16 cellular contexts compared by ENCODE assay signal in the genomic region with DNA sequence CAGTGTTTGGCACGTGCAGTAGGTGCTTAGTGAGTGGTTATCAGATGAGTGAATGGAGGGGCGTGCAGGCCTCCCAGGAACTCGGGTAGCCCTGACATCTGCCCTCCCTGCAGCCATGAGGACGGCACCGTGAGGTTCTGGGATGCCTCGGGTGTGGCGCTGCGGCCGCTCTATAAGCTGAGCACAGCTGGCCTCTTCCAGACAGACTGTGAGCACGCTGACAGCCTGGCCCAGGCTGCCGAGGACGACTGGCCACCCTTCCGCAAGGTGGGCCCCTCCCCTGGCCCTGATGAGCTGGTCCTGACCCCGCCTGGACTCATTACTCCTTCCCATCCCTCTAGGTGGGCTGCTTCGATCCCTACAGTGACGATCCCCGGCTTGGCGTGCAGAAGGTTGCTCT.
"Had no signal": no experiment of that assay in that cellular context is flagged by ENCODE, and none has a peak within 500 bp of the region (broad histone marks: within the 10 kb centered on the region; RNA-seq: fewer than 3 reads in every experiment).

No MANE protein-coding gene starts in this region.

- H3K4me3 Mint-ChIP-seq: nephron progenitor cell had no signal

- ATAC-seq: heart left ventricle had no signal

- H3K4me3 ChIP-seq: heart left ventricle, left ventricle myocardium inferior, ovary, sigmoid colon, stomach, tibial artery, uterus had no signal

- H3K4me1 ChIP-seq: sigmoid colon, stomach, uterus had no signal

- H3K9me3 Mint-ChIP-seq: activated CD8-positive, alpha-beta T cell treated with anti-CD3 and anti-CD28 coated beads for 36 hours; activated T-helper 2 cell treated with anti-CD3 and anti-CD28 coated beads, Interferon-gamma antibody, Interleukin-2, Interleukin-4, amounts not matched to agents 10 μg/mL and 5 μg/mL and 100 μg/mL, durations not matched to agents 14 hours and 24 hours and 36 hours; nephron progenitor cell had no signal

- H3K27me3 Mint-ChIP-seq: activated CD8-positive, alpha-beta T cell treated with anti-CD3 and anti-CD28 coated beads for 36 hours had no signal

- H3K9me3 ChIP-seq: heart left ventricle, left ventricle myocardium inferior, ovary, sigmoid colon, stomach, tibial artery, uterus had no signal

- DNase-seq: activated CD4-positive, CD25-positive, alpha-beta regulatory T cell treated with anti-CD3 and anti-CD28 coated beads, Interleukin-2, amount 50 U/mL, for 72 hours; activated naive CD4-positive, alpha-beta T cell treated with anti-CD3 and anti-CD28 coated beads, Interleukin-2, amount 50 U/mL, for 16 hours; foreskin melanocyte; heart left ventricle; left ventricle myocardium inferior; mesenchymal stem cell; nephron progenitor cell; ovary; sigmoid colon; stimulated activated CD4-positive, alpha-beta T cell treated with anti-CD3 and anti-CD28 coated beads, Interleukin-12 subunit alpha, Interleukin-12 subunit beta, amount 100 ng/mL, for 4 hours; stomach; T-helper 9 cell; tibial artery; uterus had no signal

- H3K27ac ChIP-seq: heart left ventricle, left ventricle myocardium inferior, ovary, sigmoid colon, stomach, uterus had no signal

- H3K27me3 ChIP-seq: heart left ventricle, ovary, sigmoid colon, stomach, tibial artery, uterus had no signal

- H3K36me3 ChIP-seq: ovary, uterus had no signal
